ENCODE assay signal across 30 cellular contexts in genomic region chr11:102773388-102773787, GRCh38. TPM values are rescaled to one million over a fixed set of nuclear protein-coding genes. Genes with fewer than 3 reads are reported as not detected.
"Had no signal": no experiment of that assay in that cellular context is flagged by ENCODE, and none has a peak within 500 bp of the region (broad histone marks: within the 10 kb centered on the region; RNA-seq: fewer than 3 reads in every experiment).

No MANE protein-coding gene starts in this region.

- H3K4me1 ChIP-seq: left ventricle myocardium inferior, right atrium auricular region, right lobe of liver, spleen, suprapubic skin, tibial artery, uterus had no signal

- DNase-seq: hypothalamus; islet precursor cell; left ventricle myocardium inferior; mesendoderm; midbrain; mucosa of descending colon; naive thymus-derived CD4-positive, alpha-beta T cell; ovary; right lobe of liver; spleen; stimulated activated CD4-positive, alpha-beta T cell treated with anti-CD3 and anti-CD28 coated beads, Interleukin-4, amount 100 ng/mL, for 24 hours; stimulated activated naive CD4-positive, alpha-beta T cell; tibial artery; uterus had no signal

- H3K27ac ChIP-seq: left ventricle myocardium inferior, ovary, right atrium auricular region, right lobe of liver, skin epidermis, spleen, suprapubic skin, thoracic aorta, tibial artery, uterus had no signal

- H3K9me3 ChIP-seq: left ventricle myocardium inferior, mucosa of descending colon, ovary, right atrium auricular region, right lobe of liver, spleen, suprapubic skin, thoracic aorta, tibial artery, uterus had no signal

- H3K36me3 ChIP-seq: left ventricle myocardium inferior, ovary, right atrium auricular region, right lobe of liver, spleen, suprapubic skin, thoracic aorta, tibial artery, uterus had no signal

- H3K27me3 ChIP-seq: ovary, right atrium auricular region, right lobe of liver, spleen, suprapubic skin, tibial artery, uterus had no signal

- H3K4me3 ChIP-seq: left ventricle myocardium inferior, lung, mucosa of descending colon, ovary, right atrium auricular region, right lobe of liver, skin epidermis, spleen, suprapubic skin, thoracic aorta, tibial artery, uterus had no signal

RNA-seq across cellular contexts. Expression of gene MMP10, which starts 7.0 kb away (rescaled TPM):
- total RNA-seq: left ventricle myocardium inferior; lower leg skin; myocyte; naive thymus-derived CD4-positive, alpha-beta T cell; natural killer cell treated with Interleukin-12 subunit alpha and Interleukin-12 subunit beta and Interleukin-15 and Interleukin-18, amount 100 ng/mL, for 72 hours; omental fat pad; progenitor cell of endocrine pancreas; right atrium auricular region; subcutaneous adipose tissue; suprapubic skin; thoracic aorta; ureter had no signal
- polyA plus RNA-seq: naive thymus-derived CD4-positive, alpha-beta T cell; neural cell had no signal

RNA-seq across cellular contexts. Expression of gene MMP1, which starts 24.6 kb away (rescaled TPM):
- total RNA-seq: left ventricle myocardium inferior; lower leg skin; naive thymus-derived CD4-positive, alpha-beta T cell; natural killer cell treated with Interleukin-12 subunit alpha and Interleukin-12 subunit beta and Interleukin-15 and Interleukin-18, amount 100 ng/mL, for 72 hours; omental fat pad; subcutaneous adipose tissue had no signal
- polyA plus RNA-seq: naive thymus-derived CD4-positive, alpha-beta T cell; neural cell had no signal

RNA-seq across cellular contexts. Expression of gene MMP8, which starts 48.6 kb away (rescaled TPM):
- total RNA-seq: kidney epithelial cell; left ventricle myocardium inferior; mucosa of descending colon; myocyte; naive thymus-derived CD4-positive, alpha-beta T cell; natural killer cell treated with Interleukin-12 subunit alpha and Interleukin-12 subunit beta and Interleukin-15 and Interleukin-18, amount 100 ng/mL, for 72 hours; ovary; progenitor cell of endocrine pancreas; pulmonary artery endothelial cell; renal cortical epithelial cell; thoracic aorta; ureter had no signal
- polyA plus RNA-seq: naive thymus-derived CD4-positive, alpha-beta T cell; neural cell had no signal
